Comparison of ENCODE assay signal across 8 cellular contexts in genomic region chr19:45994989-45995714, GRCh38. TPM values are rescaled to one million over a fixed set of nuclear protein-coding genes. Genes with fewer than 3 reads are reported as not detected.
DNase-seq lines count a peak whose midpoint lies in the region; ATAC-seq and TF ChIP-seq lines count a peak whose summit lies in the region.

TSS of gene CCDC61 (plus strand) at chr19:45995467. CDS start at chr19:46003019, 7,552 bp downstream.

- H3K9ac ChIP-seq in duodenal mucosa (ENCODE audit: low read depth in 1 of 2, low read length in 2 of 2), result peak within 1 kb of the TSS; percentile 73 to 91

- DNase-seq in CD14-positive monocyte (ENCODE audit: low spot score), result peak; percentile 98
- DNase-seq in NCI-H748 treated with DMSO at 0.1 percent for 48 hours (lab: John Stamatoyannopoulos, UW), result peak; percentile 100
- DNase-seq in activated CD4-positive, alpha-beta T cell treated with anti-CD3 and anti-CD28 coated beads, Interleukin-2, amount 50 U/mL, for 24 hours (ENCODE audit: low read depth in 1 of 2, low spot score in 1 of 2), result peak; percentile 91 to 97
- DNase-seq in right lobe of liver, result peak; percentile 92 to 96 (median 94)
- DNase-seq in stimulated activated CD4-positive, alpha-beta T cell treated with anti-CD3 and anti-CD28 coated beads, Interleukin-4, amount 100 ng/mL, for 4 hours, result peak; percentile 85 to 96

- WGBS in right lobe of liver (ENCODE audit: insufficient coverage, low coverage, low lambda C conversion rate, missing lambda C conversion rate), result under 1% methylated on average over 31 of the region's 34 CpGs

- H3K9me3 Mint-ChIP-seq in CD14-positive monocyte, result peaks cover 0 to 4% (median 1%) of the 10 kb centered on the region in 7 donors

- peak within 1 kb of the TSS; percentile 2 for H3K27ac ChIP-seq in duodenal mucosa (ENCODE audit: low read depth, low read length)
- H3K27ac ChIP-seq in right lobe of liver, result peak within 1 kb of the TSS; percentile 33 to 55 (median 41)

- H3K27me3 ChIP-seq in duodenal mucosa (ENCODE audit: control insufficient read depth in 1 of 2, insufficient read depth in 2 of 2, low read length in 2 of 2), result no peaks in the 10 kb centered on the region
- H3K27me3 ChIP-seq in right lobe of liver, result no peaks in the 10 kb centered on the region

- TF ChIP-seq CTCF in CD14-positive monocyte (IDR thresholded peaks at IDR 0.05) (no peak), right lobe of liver (IDR thresholded peaks at IDR 0.05) (no peak)

- peaks cover 13 to 16% (median 13%) of the 10 kb centered on the region in 3 donors for H3K27me3 Mint-ChIP-seq in CD14-positive monocyte (ENCODE audit: low read depth in 3 of 3)

- intact Hi-C loops in CD14-positive monocyte (cut with micrococcal nuclease), result loop anchor here in 1 of 2 donors (2.0 kb wide), 1 partner anchor 132 kb away; the partner anchor contains the start of gene SYMPK
- intact Hi-C loops in right lobe of liver (cut with DNase I), result no loop called here

- H3K36me3 Mint-ChIP-seq in CD14-positive monocyte, result peaks cover 6 to 8% of the 10 kb centered on the region in 2 donors

- TF ChIP-seq POLR2A in right lobe of liver (IDR thresholded peaks at IDR 0.05), result peak; percentile 87

- H3K36me3 ChIP-seq in duodenal mucosa (ENCODE audit: control insufficient read depth in 1 of 2, insufficient read depth in 2 of 2, low read length in 2 of 2) (no peaks in the 10 kb centered on the region), right lobe of liver (no peaks in the 10 kb centered on the region)

- H3K4me1 Mint-ChIP-seq in CD14-positive monocyte, result peaks cover 13% of the 10 kb centered on the region

- H3K4me3 ChIP-seq in duodenal mucosa (ENCODE audit: low read depth in 1 of 2, low read length in 2 of 2) (peak within 1 kb of the TSS; percentile 81 to 95), right lobe of liver (peak within 1 kb of the TSS; percentile 69 to 74 (median 72))

- peaks cover 8 to 10% of the 10 kb centered on the region in 2 donors for H3K4me1 ChIP-seq in duodenal mucosa (ENCODE audit: control insufficient read depth in 1 of 2, insufficient read depth in 2 of 2, low read length in 2 of 2)
- H3K4me1 ChIP-seq in right lobe of liver, result peaks cover 0 to 9% (median under 1%) of the 10 kb centered on the region in 4 donors

- H3K9me3 ChIP-seq in duodenal mucosa (ENCODE audit: control insufficient read depth in 1 of 2, low read length in 2 of 2) (no peaks in the 10 kb centered on the region), right lobe of liver (no peaks in the 10 kb centered on the region)

- H3K4me3 Mint-ChIP-seq in CD14-positive monocyte, result no peak within 1 kb of the TSS

- ATAC-seq in GM19395 (IDR thresholded peaks at IDR 0.05; ENCODE audit: unreplicated experiment), result peak; percentile 97
- ATAC-seq in HG03558 (IDR thresholded peaks at IDR 0.05; ENCODE audit: extremely low read depth, unreplicated experiment), result peak; percentile 85
- peak; percentile 96 to 99 (median 98) for ATAC-seq in right lobe of liver

- H3K27ac Mint-ChIP-seq in CD14-positive monocyte, result peak within 1 kb of the TSS in 1 of 7 donors; percentile 54

RNA-seq across cellular contexts. Expression of gene CCDC61, which starts in this region (rescaled TPM):
- polyA plus RNA-seq in CD14-positive monocyte, result 1 to 10 TPM; 4.3 to 6.1 TPM
- 1 to 10 TPM; 5.8 to 9.7 (median 8.1) TPM for total RNA-seq in right lobe of liver

Comparison
In these comparisons a context has a peak if more than half of its experiments do, and no peak if none do; other contexts are left out.
1. Peak in every context shown above with its lines: DNase-seq, ATAC-seq, H3K4me3 ChIP-seq and H3K27ac ChIP-seq.